In genomic region chr2:187528042-187528441, GRCh38 we compare ENCODE assay signal across 2 cellular contexts.
TF ChIP-seq lines count a peak whose summit lies in the region.

No MANE protein-coding gene starts in this region.

TF ChIP-seq in SK-N-SH, 30 proteins besides CTCF, POLR2A, EP300 and RAD21 (continued from another document):
- no peak for TF ChIP-seq ZBTB33 (IDR thresholded peaks at IDR 0.05; ENCODE audit: borderline replicate concordance, low read depth)
- TF ChIP-seq CHD2 (IDR thresholded peaks at IDR 0.05; ENCODE audit: low read length, partially characterized antibody), result no peak
- no peak for TF ChIP-seq IRF3 (IDR thresholded peaks at IDR 0.05; ENCODE audit: low read depth, low read length)
- TF ChIP-seq JUND (IDR thresholded peaks at IDR 0.05), result no peak
- TF ChIP-seq NRF1 (IDR thresholded peaks at IDR 0.05; ENCODE audit: low read depth, low read length), result no peak
- no peak for TF ChIP-seq FOSL2 (IDR thresholded peaks at IDR 0.05; ENCODE audit: borderline replicate concordance, low read depth)
- no peak for TF ChIP-seq SIN3A (IDR thresholded peaks at IDR 0.05; ENCODE audit: borderline replicate concordance, low read depth, low read length)
- TF ChIP-seq MEF2A (IDR thresholded peaks at IDR 0.05; ENCODE audit: borderline replicate concordance, low read depth), result no peak
- no peak for TF ChIP-seq RFX5 (IDR thresholded peaks at IDR 0.05; ENCODE audit: low read length)
- TF ChIP-seq FOXM1 (IDR thresholded peaks at IDR 0.05; ENCODE audit: low read depth), result no peak
- TF ChIP-seq MXI1 (IDR thresholded peaks at IDR 0.05; ENCODE audit: low read depth, low read length), result no peak
- no peak for TF ChIP-seq REST (IDR thresholded peaks at IDR 0.05; ENCODE audit: low read depth, low read length)
- no peak for TF ChIP-seq MAX (IDR thresholded peaks at IDR 0.05; ENCODE audit: low read depth)
- TF ChIP-seq GABPA (IDR thresholded peaks at IDR 0.05; ENCODE audit: low read depth), result no peak
- no peak for TF ChIP-seq SMC3 (IDR thresholded peaks at IDR 0.05; ENCODE audit: low read depth, low read length)
- no peak for TF ChIP-seq GATA2 (CRISPR knock-in tag; IDR thresholded peaks at IDR 0.05)
- TF ChIP-seq USF2 (IDR thresholded peaks at IDR 0.05; ENCODE audit: borderline replicate concordance, low read depth, low read length), result no peak
- TF ChIP-seq TAF1 (IDR thresholded peaks at IDR 0.05; ENCODE audit: borderline replicate concordance, low read depth, low read length), result no peak
- no peak for TF ChIP-seq EZH2phosphoT487 (IDR thresholded peaks at IDR 0.05; ENCODE audit: borderline replicate concordance, low read depth)
TF ChIP-seq in SK-N-SH: peak in this region for 0.

TF ChIP-seq in endothelial cell of umbilical vein, 7 proteins besides CTCF, POLR2A, EP300 and RAD21 (continued from another document):
- TF ChIP-seq JUN (IDR thresholded peaks at IDR 0.05; ENCODE audit: borderline replicate concordance, insufficient read depth, insufficient read length, low read depth), result no peak
- TF ChIP-seq GATA2 (IDR thresholded peaks at IDR 0.05; ENCODE audit: insufficient read depth, insufficient read length, low read depth, low read length), result no peak
- no peak for TF ChIP-seq MAX (IDR thresholded peaks at IDR 0.05; ENCODE audit: insufficient read depth, insufficient read length)
- TF ChIP-seq FOS (IDR thresholded peaks at IDR 0.05; ENCODE audit: borderline replicate concordance, insufficient read depth, low read length), result no peak
TF ChIP-seq in endothelial cell of umbilical vein: peak in this region for 0.
